17 cellular contexts compared by ENCODE assay signal in genomic region chr18:69865656-69866241, GRCh38.
"Had no signal": no experiment of that assay in that cellular context is flagged by ENCODE, and none has a peak within 500 bp of the region (broad histone marks: within the 10 kb centered on the region; RNA-seq: fewer than 3 reads in every experiment).

No MANE protein-coding gene starts in this region.

- H3K27me3 ChIP-seq: neutrophil had no signal

- H3K36me3 Mint-ChIP-seq: brain, naive B cell had no signal

- H3K9me3 Mint-ChIP-seq: activated B cell treated with CpG ODN at 0.5 μM for 24 hours; activated T-helper 2 cell treated with anti-CD3 and anti-CD28 coated beads, Interferon-gamma antibody, Interleukin-2, Interleukin-4, amounts not matched to agents 10 μg/mL and 5 μg/mL and 100 μg/mL, durations not matched to agents 14 hours and 24 hours and 36 hours; brain; dendritic cell treated with granulocyte-macrophage colony-stimulating factor and Interleukin-4, amounts not matched to agents 40 ng/mL and 50 ng/mL, for 4 days; effector memory CD8-positive, alpha-beta T cell; naive B cell had no signal

- DNase-seq: activated B cell treated with CpG ODN at 0.5 μM for 24 hours; activated CD4-positive, alpha-beta T cell treated with anti-CD3 and anti-CD28 coated beads, Interleukin-2, amount 10 ng/mL, durations not matched to agents 24 days and 14 days; activated naive CD4-positive, alpha-beta T cell treated with anti-CD3 and anti-CD28 coated beads, Interleukin-2, amount 50 U/mL, for 16 hours; amniotic stem cell; cerebellar nuclear complex; effector memory CD8-positive, alpha-beta T cell; glutamatergic neuron; lower lobe of right lung; midbrain; naive B cell; posterior cingulate gyrus; trophoblast cell had no signal

- H3K4me1 ChIP-seq: lower lobe of right lung had no signal

- H3K27ac Mint-ChIP-seq: activated B cell treated with CpG ODN at 0.5 μM for 24 hours; activated T-helper 2 cell treated with anti-CD3 and anti-CD28 coated beads, Interferon-gamma antibody, Interleukin-2, Interleukin-4, amounts not matched to agents 10 μg/mL and 5 μg/mL and 100 μg/mL, durations not matched to agents 14 hours and 24 hours and 36 hours; brain; dendritic cell treated with granulocyte-macrophage colony-stimulating factor and Interleukin-4, amounts not matched to agents 40 ng/mL and 50 ng/mL, for 4 days; effector memory CD8-positive, alpha-beta T cell; naive B cell had no signal

- ATAC-seq: effector memory CD8-positive, alpha-beta T cell; lower lobe of right lung had no signal

- H3K27ac ChIP-seq: lower lobe of right lung, neutrophil, skin epidermis had no signal

- H3K27me3 Mint-ChIP-seq: activated B cell treated with CpG ODN at 0.5 μM for 24 hours; activated CD4-positive, alpha-beta T cell treated with anti-CD3 and anti-CD28 coated beads, Interleukin-2, amount 10 ng/mL, durations not matched to agents 24 days and 14 days; brain; dendritic cell treated with granulocyte-macrophage colony-stimulating factor and Interleukin-4, amounts not matched to agents 40 ng/mL and 50 ng/mL, for 4 days; effector memory CD8-positive, alpha-beta T cell; naive B cell had no signal

- H3K4me3 Mint-ChIP-seq: activated B cell treated with CpG ODN at 0.5 μM for 24 hours; activated CD4-positive, alpha-beta T cell treated with anti-CD3 and anti-CD28 coated beads, Interleukin-2, amount 10 ng/mL, durations not matched to agents 24 days and 14 days; brain; dendritic cell treated with granulocyte-macrophage colony-stimulating factor and Interleukin-4, amounts not matched to agents 40 ng/mL and 50 ng/mL, for 4 days; effector memory CD8-positive, alpha-beta T cell; naive B cell had no signal

- H3K36me3 ChIP-seq: lower lobe of right lung, neutrophil had no signal

- H3K9me3 ChIP-seq: lower lobe of right lung, neutrophil had no signal

- H3K4me3 ChIP-seq: lower lobe of right lung, skin epidermis had no signal

- H3K4me1 Mint-ChIP-seq: activated B cell treated with CpG ODN at 0.5 μM for 24 hours, naive B cell had no signal
